Comparison of ENCODE assay signal across 8 cellular contexts in the genomic region with DNA sequence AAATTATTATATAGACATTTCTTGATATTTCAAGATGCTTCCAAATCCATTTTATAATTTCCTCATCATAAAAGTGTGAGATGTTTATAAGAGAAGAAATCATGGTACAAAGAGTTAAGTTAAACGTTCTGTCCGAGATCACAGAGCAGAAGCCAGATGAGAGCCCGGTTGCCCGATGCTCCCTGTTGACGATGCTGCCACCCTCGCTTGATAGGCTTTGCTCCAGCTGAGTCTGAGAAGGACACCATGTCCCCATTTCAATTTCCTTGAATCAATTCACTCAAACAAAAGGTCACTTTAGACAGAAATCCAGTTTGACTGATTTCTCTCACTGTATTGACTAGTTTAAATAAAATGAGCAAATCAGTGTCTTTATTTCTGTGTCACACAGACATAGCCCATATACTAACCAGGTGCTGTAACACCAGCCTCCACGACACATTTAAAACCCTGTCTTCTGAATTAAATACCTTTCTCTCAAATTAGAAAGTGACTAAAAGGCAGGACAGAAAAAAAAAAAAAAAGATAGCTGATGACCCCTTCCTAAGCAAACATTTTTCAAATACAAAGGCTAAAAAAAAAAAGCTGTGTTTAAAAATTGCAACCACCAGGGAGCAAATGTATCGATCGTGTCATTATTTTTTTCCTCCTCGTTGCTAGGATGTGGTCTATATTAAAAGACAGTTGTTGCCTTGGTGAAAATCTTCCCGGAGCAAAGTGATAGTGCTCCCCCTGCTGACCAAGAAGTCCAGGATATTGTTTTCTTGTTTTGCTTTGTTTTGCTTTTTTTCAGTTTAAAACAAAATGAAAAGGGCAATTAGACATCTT. TPM values are rescaled to one million over a fixed set of nuclear protein-coding genes. Genes with fewer than 3 reads are reported as not detected.
DNase-seq lines count a peak whose midpoint lies in the region; ATAC-seq and TF ChIP-seq lines count a peak whose summit lies in the region.

No MANE protein-coding gene starts in this region.

- H3K27me3 ChIP-seq in mesendoderm (ENCODE audit: insufficient read depth, low read length, poor library complexity), result peaks cover 2% of the 10 kb centered on the region

- H3K27me3 Mint-ChIP-seq in activated CD4-positive, alpha-beta T cell treated with anti-CD3 and anti-CD28 coated beads, Interleukin-2, amount 10 ng/mL, durations not matched to agents 24 days and 14 days, result peaks cover 2% of the 10 kb centered on the region
- H3K27me3 Mint-ChIP-seq in effector memory CD8-positive, alpha-beta T cell, result no peaks in the 10 kb centered on the region
- H3K27me3 Mint-ChIP-seq in stimulated activated naive CD8-positive, alpha-beta T cell treated with anti-CD3 and anti-CD28 coated beads, Interleukin-15, amount 100 ng/mL, for 72 hours, result no peaks in the 10 kb centered on the region

- no peak overlapping the region for H3K4me3 ChIP-seq in mesendoderm (ENCODE audit: low read length)

- H3K9me3 Mint-ChIP-seq in activated CD4-positive, alpha-beta T cell treated with anti-CD3 and anti-CD28 coated beads, Interleukin-2, amount 10 ng/mL, durations not matched to agents 24 days and 14 days, result peaks cover 9% of the 10 kb centered on the region
- H3K9me3 Mint-ChIP-seq in effector memory CD8-positive, alpha-beta T cell, result no peaks in the 10 kb centered on the region
- peaks cover 9 to 11% of the 10 kb centered on the region in 2 donors for H3K9me3 Mint-ChIP-seq in stimulated activated naive CD8-positive, alpha-beta T cell treated with anti-CD3 and anti-CD28 coated beads, Interleukin-15, amount 100 ng/mL, for 72 hours

- H3K18ac ChIP-seq in mesendoderm (ENCODE audit: low read length), result no peak overlapping the region

- H3K36me3 Mint-ChIP-seq in activated CD4-positive, alpha-beta T cell treated with anti-CD3 and anti-CD28 coated beads, Interleukin-2, amount 10 ng/mL, durations not matched to agents 24 days and 14 days (ENCODE audit: low read depth), result no peaks in the 10 kb centered on the region
- H3K36me3 Mint-ChIP-seq in effector memory CD8-positive, alpha-beta T cell (ENCODE audit: insufficient read depth), result peaks cover 6% of the 10 kb centered on the region

- no CpG with 5 or more reads among the region's 11 CpGs for WGBS in mesendoderm (ENCODE audit: extremely low coverage, insufficient coverage, low lambda C conversion rate)

- H3K27ac ChIP-seq in mesendoderm (ENCODE audit: low read depth, low read length), result no peak overlapping the region

- no peaks in the 10 kb centered on the region for H3K79me2 ChIP-seq in mesendoderm (ENCODE audit: control insufficient read depth, insufficient read depth, low read length)

- intact Hi-C loops in activated CD4-positive, alpha-beta T cell treated with anti-CD3 and anti-CD28 coated beads, Interleukin-2, amount 10 ng/mL, durations not matched to agents 24 days and 14 days (cut with micrococcal nuclease), result loop anchor here (1.0 to 5.0 kb wide), 6 partner anchors 135 to 526 kb away; no protein-coding TSS in a partner anchor

- peaks cover 6% of the 10 kb centered on the region for H3K4me1 Mint-ChIP-seq in activated CD4-positive, alpha-beta T cell treated with anti-CD3 and anti-CD28 coated beads, Interleukin-2, amount 10 ng/mL, durations not matched to agents 24 days and 14 days
- H3K4me1 Mint-ChIP-seq in effector memory CD8-positive, alpha-beta T cell (ENCODE audit: low read depth in 2 of 2), result no peaks in the 10 kb centered on the region
- H3K4me1 Mint-ChIP-seq in stimulated activated naive CD8-positive, alpha-beta T cell treated with anti-CD3 and anti-CD28 coated beads, Interleukin-15, amount 100 ng/mL, for 72 hours, result no peaks in the 10 kb centered on the region

- H3K4me1 ChIP-seq in mesendoderm (ENCODE audit: control insufficient read depth, low read depth, low read length), result no peaks in the 10 kb centered on the region

- H3K36me3 ChIP-seq in mesendoderm (ENCODE audit: control insufficient read depth, insufficient read depth, low read length), result no peaks in the 10 kb centered on the region

- no peak overlapping the region for H2AK5ac ChIP-seq in mesendoderm (ENCODE audit: low read length)

- H2BK120ac ChIP-seq in mesendoderm (ENCODE audit: low read depth, low read length), result no peak overlapping the region

- H3K27ac Mint-ChIP-seq in activated CD4-positive, alpha-beta T cell treated with anti-CD3 and anti-CD28 coated beads, Interleukin-2, amount 10 ng/mL, durations not matched to agents 24 days and 14 days, result peak overlapping the region; percentile 40
- H3K27ac Mint-ChIP-seq in effector memory CD8-positive, alpha-beta T cell, result peak overlapping the region in 1 of 2 donors; percentile 84
- peak overlapping the region; percentile 43 to 94 for H3K27ac Mint-ChIP-seq in stimulated activated naive CD8-positive, alpha-beta T cell treated with anti-CD3 and anti-CD28 coated beads, Interleukin-15, amount 100 ng/mL, for 72 hours

- no peak overlapping the region for H2BK15ac ChIP-seq in mesendoderm (replicated peaks; ENCODE audit: low read depth)

- no peak overlapping the region for H2BK5ac ChIP-seq in mesendoderm (ENCODE audit: low read length)

- H3K56ac ChIP-seq in mesendoderm (ENCODE audit: low read length), result no peak overlapping the region

- H3K9ac ChIP-seq in mesendoderm (ENCODE audit: low read length), result no peak overlapping the region

- no peak overlapping the region for H3K4me2 ChIP-seq in mesendoderm (ENCODE audit: low read length)

- no peak overlapping the region for H4K8ac ChIP-seq in mesendoderm (ENCODE audit: low read depth, low read length)

- H3K4me3 Mint-ChIP-seq in activated CD4-positive, alpha-beta T cell treated with anti-CD3 and anti-CD28 coated beads, Interleukin-2, amount 10 ng/mL, durations not matched to agents 24 days and 14 days, result peak overlapping the region; percentile 63
- H3K4me3 Mint-ChIP-seq in effector memory CD8-positive, alpha-beta T cell, result peak overlapping the region in 1 of 2 donors; percentile 61
- H3K4me3 Mint-ChIP-seq in stimulated activated naive CD8-positive, alpha-beta T cell treated with anti-CD3 and anti-CD28 coated beads, Interleukin-15, amount 100 ng/mL, for 72 hours, result peak overlapping the region; percentile 53 to 73

- H4K5ac ChIP-seq in mesendoderm (ENCODE audit: low read length), result no peak overlapping the region

- H3K23ac ChIP-seq in mesendoderm (ENCODE audit: low read length), result no peak overlapping the region

- no peak overlapping the region for H3K4ac ChIP-seq in mesendoderm (ENCODE audit: low read depth, low read length)

- DNase-seq in A172 (ENCODE audit: low spot score) (peak; percentile 44), NCI-H460 (ENCODE audit: extremely low read depth, low read depth) (peak; percentile 68), mesendoderm (peak; percentile 75)
- DNase-seq in activated CD4-positive, alpha-beta T cell treated with anti-CD3 and anti-CD28 coated beads, Interleukin-2, amount 10 ng/mL, durations not matched to agents 24 days and 14 days, result peak; percentile 90
- DNase-seq in effector memory CD8-positive, alpha-beta T cell, result peak; percentile 51 to 57 (median 56)
- DNase-seq in stimulated activated naive CD8-positive, alpha-beta T cell treated with anti-CD3 and anti-CD28 coated beads, Interleukin-15, amount 100 ng/mL, for 72 hours, result peak; percentile 45 to 64

- peak; percentile 65 for ATAC-seq in HG03196 (IDR thresholded peaks at IDR 0.05; ENCODE audit: unreplicated experiment)
- peak; percentile 90 for ATAC-seq in effector memory CD8-positive, alpha-beta T cell (replicated peaks)
- peak; percentile 82 for ATAC-seq in stimulated activated naive CD8-positive, alpha-beta T cell treated with anti-CD3 and anti-CD28 coated beads, Interleukin-15, amount 100 ng/mL, for 72 hours

- no peaks in the 10 kb centered on the region for H3K79me1 ChIP-seq in mesendoderm (ENCODE audit: low read length)

- TF ChIP-seq CTCF in GM12872 (IDR thresholded peaks at IDR 0.05; ENCODE audit: insufficient read depth, low read depth, low read length), result peak; percentile 65; the same call in 2 of the 3 replicates

RNA-seq across cellular contexts. Expression of gene DNASE2B, which starts 35.2 kb away (rescaled TPM):
- not detected in 2 replicates for total RNA-seq in A172 (2014; rRNA removed; shearing (Covaris generic))
- not detected in 2 replicates for total RNA-seq in NCI-H460 (2014; rRNA removed; shearing (Covaris generic))
- 0.22 TPM in 1 of 2 replicates, not detected in the other for polyA plus RNA-seq in NCI-H460 (2014; cell fraction: nucleus; rRNA removed)
- total RNA-seq in activated CD4-positive, alpha-beta T cell treated with anti-CD3 and anti-CD28 coated beads, Interleukin-2, amount 10 ng/mL, durations not matched to agents 24 days and 14 days, result not detected in 2 replicates
- not detected for polyA plus RNA-seq in mesendoderm (2013, experiment 1 of 2)
- not detected for polyA plus RNA-seq in mesendoderm (2013, experiment 2 of 2)

RNA-seq across cellular contexts. Expression of gene RPF1, which starts 45.6 kb away (rescaled TPM):
- 40.9 and 54.9 TPM in 2 replicates for total RNA-seq in A172 (2014; rRNA removed; shearing (Covaris generic))
- total RNA-seq in NCI-H460 (2014; rRNA removed; shearing (Covaris generic)), result 79.8 and 88.9 TPM in 2 replicates
- 31.6 and 41.7 TPM in 2 replicates for polyA plus RNA-seq in NCI-H460 (2014; cell fraction: nucleus; rRNA removed)
- 63.3 and 64.4 TPM in 2 replicates for total RNA-seq in activated CD4-positive, alpha-beta T cell treated with anti-CD3 and anti-CD28 coated beads, Interleukin-2, amount 10 ng/mL, durations not matched to agents 24 days and 14 days
- 108 TPM for polyA plus RNA-seq in mesendoderm (2013, experiment 1 of 2)
- 104 TPM for polyA plus RNA-seq in mesendoderm (2013, experiment 2 of 2)
